Comparison of ENCODE assay signal across 15 cellular contexts in the genomic region with DNA sequence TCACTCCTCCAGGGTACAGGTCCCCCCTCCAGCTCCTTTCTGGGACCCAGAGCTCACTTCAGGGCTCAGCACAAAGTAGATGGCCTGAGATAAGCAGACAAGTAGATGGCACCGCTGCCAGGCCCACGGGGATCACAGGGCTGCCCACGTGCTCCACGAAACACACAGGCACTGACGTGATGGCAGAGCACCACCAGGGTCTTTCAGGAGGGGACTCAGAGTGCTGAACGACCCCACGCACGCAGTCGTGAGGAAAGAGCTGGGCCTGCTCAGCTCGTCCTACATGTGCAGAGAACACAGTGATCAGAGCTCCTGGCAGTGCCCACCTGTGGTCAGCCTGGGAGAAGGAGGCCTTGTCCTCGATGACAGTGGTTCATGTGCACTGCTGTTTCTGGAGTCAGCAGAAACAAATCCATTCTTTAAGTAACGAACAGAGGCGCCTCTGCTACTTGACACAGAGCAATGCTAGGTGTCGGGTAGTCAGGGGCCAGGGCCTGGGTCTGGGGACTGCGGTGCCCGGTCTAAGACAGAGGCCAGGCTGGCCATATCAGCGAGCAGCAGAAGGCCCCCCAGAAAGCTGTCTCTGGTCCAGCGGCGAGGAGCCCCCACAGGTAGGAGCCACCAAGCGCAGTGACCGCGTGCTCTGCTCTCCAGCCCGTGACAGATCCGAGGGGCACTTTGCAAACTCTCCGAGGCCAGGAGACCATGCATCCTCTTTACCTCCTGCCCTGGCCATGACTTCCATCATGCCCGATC.
"Had no signal": no experiment of that assay in that cellular context is flagged by ENCODE, and none has a peak within 500 bp of the region (broad histone marks: within the 10 kb centered on the region; RNA-seq: fewer than 3 reads in every experiment).

No MANE protein-coding gene starts in this region.

- DNase-seq: activated CD4-positive, alpha-beta T cell treated with anti-CD3 and anti-CD28 coated beads, Interleukin-2, amount 10 ng/mL, durations not matched to agents 7 days and 5 days; activated naive CD4-positive, alpha-beta T cell treated with anti-CD3 and anti-CD28 coated beads, Interleukin-2, amount 50 U/mL, for 16 hours; activated T-cell treated with anti-CD3 and anti-CD28 coated beads, Interleukin-2, amount 50 U/mL, for 1 hour; central memory CD4-positive, alpha-beta T cell; cortex of kidney; effector memory CD4-positive, alpha-beta T cell; gastrocnemius medialis; natural killer cell; retina; upper lobe of left lung had no signal

- H3K4me3 ChIP-seq: adrenal gland, gastrocnemius medialis, ovary, smooth muscle cell, upper lobe of left lung had no signal

- ATAC-seq: SK-N-SH treated with all-trans-retinoic acid at 6 μM for 48 hours; stimulated activated effector memory CD8-positive, alpha-beta T cell treated with anti-CD3 and anti-CD28 coated beads, Interleukin-12 subunit alpha, Interleukin-12 subunit beta, amount 100 ng/mL, for 72 hours had no signal

- H3K36me3 ChIP-seq: adrenal gland, gastrocnemius medialis, ovary, upper lobe of left lung had no signal

- H3K27me3 ChIP-seq: adrenal gland, gastrocnemius medialis, ovary, upper lobe of left lung had no signal

- H3K27ac ChIP-seq: adrenal gland, gastrocnemius medialis, ovary, upper lobe of left lung had no signal

- H3K4me2 ChIP-seq: smooth muscle cell had no signal

- H3K9me3 ChIP-seq: adrenal gland, gastrocnemius medialis, ovary, upper lobe of left lung had no signal
